In genomic region chr11:61554172-61554988, GRCh38 we compare ENCODE assay signal across 1 cellular context.
TF ChIP-seq lines count a peak whose summit lies in the region.

No MANE protein-coding gene starts in this region.

TF ChIP-seq in WTC11, 78 proteins besides CTCF, POLR2A, EP300 and RAD21 (continued from another document):
- TF ChIP-seq E2F5 (CRISPR knock-in tag; IDR thresholded peaks at IDR 0.05) (no peak), TP53 (CRISPR knock-in tag; IDR thresholded peaks at IDR 0.05) (no peak), IRF2 (CRISPR knock-in tag; IDR thresholded peaks at IDR 0.05; ENCODE audit: borderline replicate concordance, low read depth) (no peak), PREB (CRISPR knock-in tag; IDR thresholded peaks at IDR 0.05; ENCODE audit: borderline replicate concordance) (no peak), ZNF512 (CRISPR knock-in tag; IDR thresholded peaks at IDR 0.05; ENCODE audit: borderline replicate concordance) (no peak), GTF2I (CRISPR knock-in tag; conservative IDR thresholded peaks at IDR 0.05) (no peak), TEAD4 (CRISPR knock-in tag; IDR thresholded peaks at IDR 0.05) (no peak)
TF ChIP-seq in WTC11: peak in this region for 0.
